ENCODE assay signal across 8 cellular contexts in the genomic region with DNA sequence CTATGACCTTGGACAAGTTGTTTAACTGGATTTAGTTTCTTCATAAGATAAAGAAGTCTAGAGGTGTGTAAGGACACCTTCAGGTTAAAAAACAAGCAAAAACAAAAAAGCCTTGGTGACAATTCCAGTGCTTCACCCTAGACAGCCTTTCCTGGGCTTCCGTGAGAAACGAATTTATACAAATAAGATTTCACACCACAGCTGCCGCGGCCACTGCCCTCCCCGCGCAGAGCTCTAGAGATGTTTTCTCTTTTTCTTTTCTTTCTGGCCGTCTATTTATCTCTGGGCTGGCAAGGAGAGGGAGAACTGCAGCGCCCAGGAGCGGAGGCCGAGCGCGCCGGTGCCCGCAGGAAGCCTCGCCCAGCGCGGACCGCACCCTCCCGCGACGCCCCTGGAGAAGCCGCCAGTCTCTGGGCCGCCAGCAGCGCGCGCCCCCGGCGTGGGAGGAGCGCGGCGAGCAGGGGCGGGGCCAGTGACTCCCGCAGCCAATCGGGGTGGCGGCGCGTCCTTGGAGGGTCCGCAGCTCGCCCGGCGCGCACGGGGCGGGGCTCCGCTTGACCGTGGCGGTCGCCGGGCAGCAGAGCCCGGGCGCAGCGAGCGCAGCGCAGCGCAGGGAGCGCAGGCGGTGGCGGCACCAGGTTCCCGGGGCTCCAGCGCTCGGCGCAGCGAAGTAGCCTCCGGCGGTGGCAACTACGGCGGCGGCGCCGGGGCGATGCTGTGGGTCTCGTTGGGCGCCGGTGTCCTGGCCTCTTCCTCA.
DNase-seq lines count a peak whose midpoint lies in the region; ATAC-seq and TF ChIP-seq lines count a peak whose summit lies in the region.

No MANE protein-coding gene starts in this region.

- H3K4me2 ChIP-seq in BLaER1, result peak overlapping the region; percentile 81

- no peak for TF ChIP-seq CTCF in lung (IDR thresholded peaks at IDR 0.05; ENCODE audit: control extremely low read depth, extremely low read depth)

- ATAC-seq in GM19351 (IDR thresholded peaks at IDR 0.05; ENCODE audit: unreplicated experiment) (peak; percentile 99), HG03457 (IDR thresholded peaks at IDR 0.05; ENCODE audit: unreplicated experiment) (peak; percentile 96), lung (ENCODE audit: insufficient read depth, low FRiP score) (peak; percentile 99)

- H3K4me3 ChIP-seq in BLaER1, result peak overlapping the region; percentile 79
- peak overlapping the region; percentile 84 for H3K4me3 ChIP-seq in lung

- peak overlapping the region; percentile 63 for H3K9ac ChIP-seq in BLaER1

- H3K27me3 ChIP-seq in BLaER1 (peaks cover 8% of the 10 kb centered on the region; the same call in 1 of the 2 replicates), lung (ENCODE audit: control insufficient read depth, insufficient read depth) (no peaks in the 10 kb centered on the region)

- H3K4me1 ChIP-seq in BLaER1 (peaks cover 7% of the 10 kb centered on the region), lung (ENCODE audit: control insufficient read depth in 2 of 2, insufficient read depth in 2 of 2, low read length in 2 of 2) (peaks cover 3 to 9% of the 10 kb centered on the region in 2 donors)

- H3K27ac ChIP-seq in BLaER1 (no peak overlapping the region), lung (ENCODE audit: low read depth in 1 of 2, low read length in 1 of 2) (peak overlapping the region; percentile 87 to 92)

- H3K36me3 ChIP-seq in BLaER1 (no peaks in the 10 kb centered on the region), lung (ENCODE audit: control insufficient read depth in 2 of 2, insufficient read depth in 2 of 2, low read length in 2 of 2) (no peaks in the 10 kb centered on the region)

- 0% methylated on average over 55 to 74 of the region's 74 CpGs for WGBS in lung, 2 donors

- H3K9me3 ChIP-seq in BLaER1 (no peaks in the 10 kb centered on the region), lung (ENCODE audit: control insufficient read depth in 2 of 2, insufficient read depth in 1 of 2, low read length in 1 of 2) (no peaks in the 10 kb centered on the region)

- H4K20me1 ChIP-seq in BLaER1, result no peaks in the 10 kb centered on the region

- peak; percentile 91 for DNase-seq in NCI-H526 treated with DMSO at 0.1 percent for 48 hours (lab: John Stamatoyannopoulos, UW)
- DNase-seq in activated CD4-positive, alpha-beta T cell treated with anti-CD3 and anti-CD28 coated beads, Interleukin-2, amount 50 U/mL, for 48 hours, result peak; percentile 68 to 74
- peak; percentile 36 for DNase-seq in effector CD4-positive, alpha-beta T cell
- peak; percentile 88 for DNase-seq in lung (ENCODE audit: low spot score)
- peak; percentile 27 to 65 for DNase-seq in stimulated activated CD4-positive, alpha-beta T cell treated with anti-CD3 and anti-CD28 coated beads, Interleukin-4, amount 100 ng/mL, for 48 hours (ENCODE audit: low read depth in 2 of 2)

Comparison
In these comparisons a context has a peak if more than half of its experiments do, and no peak if none do; other contexts are left out.
1. DNase-seq: peak in every context shown above with its lines; median percentile 91 in NCI-H526 treated with DMSO at 0.1 percent for 48 hours; 88 in lung; 71 in activated CD4-positive, alpha-beta T cell treated with anti-CD3 and anti-CD28 coated beads, Interleukin-2, amount 50 U/mL, for 48 hours; 46 in stimulated activated CD4-positive, alpha-beta T cell treated with anti-CD3 and anti-CD28 coated beads, Interleukin-4, amount 100 ng/mL, for 48 hours; 36 in effector CD4-positive, alpha-beta T cell.